In the genomic region with DNA sequence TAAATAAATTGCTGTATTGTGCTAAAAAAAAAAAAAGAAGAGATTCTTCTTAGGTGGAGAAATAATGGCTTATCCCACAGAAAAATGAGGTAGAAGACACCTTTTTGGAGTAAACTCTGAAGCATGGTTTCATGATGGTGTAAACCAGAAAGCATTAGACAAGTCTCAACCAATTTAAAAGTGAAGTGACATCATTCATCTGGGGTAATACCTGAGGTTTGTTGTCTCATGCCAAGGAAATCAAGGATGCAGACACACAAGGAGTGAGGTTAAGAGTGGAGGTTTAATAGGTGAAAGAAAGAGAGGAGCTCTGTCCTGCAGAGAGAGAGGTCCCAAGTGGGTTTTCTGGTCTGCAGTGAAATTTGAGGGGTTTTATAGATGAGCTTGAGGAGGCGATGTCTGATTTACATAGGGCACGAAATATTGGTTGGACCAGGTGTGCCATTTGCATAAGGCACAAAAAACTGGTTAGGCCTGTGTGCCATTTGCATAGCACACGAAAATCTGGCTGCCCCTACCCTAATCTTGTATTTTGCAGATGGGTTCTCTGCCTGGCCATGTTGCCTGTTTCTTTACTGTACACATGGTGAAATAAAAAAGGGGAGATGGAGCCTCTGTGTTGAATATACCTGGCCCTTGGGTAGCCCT, we compare ENCODE assay signal across 16 cellular contexts. TPM values are rescaled to one million over a fixed set of nuclear protein-coding genes. Genes with fewer than 3 reads are reported as not detected.
A peak's percentile ranks its signal among the peaks of the same experiment; 100 is the strongest.
DNase-seq lines count a peak whose midpoint lies in the region; ATAC-seq, FAIRE-seq and TF ChIP-seq lines count a peak whose summit lies in the region.
"Had no signal": no experiment of that assay in that cellular context is flagged by ENCODE, and none has a peak within 500 bp of the region (broad histone marks: within the 10 kb centered on the region; RNA-seq: fewer than 3 reads in every experiment).

No MANE protein-coding gene starts in this region.

- TF ChIP-seq CTCF in epithelial cell of esophagus (IDR thresholded peaks at IDR 0.05; ENCODE audit: insufficient read depth, low read depth, low read length, missing control alignments), result no peak

- DNase-seq in NCI-H1048 (lab: John Stamatoyannopoulos, UW), result peak; percentile 32
- peak; percentile 91 to 93 for DNase-seq in NCI-H526 (lab: John Stamatoyannopoulos, UW)
- DNase-seq in epithelial cell of esophagus (ENCODE audit: low read depth), result peak; percentile 93
- DNase-seq in urothelium cell line (ENCODE audit: low spot score), result no peak
- DNase-seq in SK-N-DZ (ENCODE audit: low spot score), result no peak
- DNase-seq: DMS79 treated with DMSO at 0.1 percent for 48 hours, KG1, NCI-H1105 treated with DMSO at 0.1 percent for 48 hours, NCI-H1930, PC-3, SW 1271 had no signal

- ATAC-seq in GM21529 (IDR thresholded peaks at IDR 0.05; ENCODE audit: unreplicated experiment) (no peak), GM21825 (IDR thresholded peaks at IDR 0.05; ENCODE audit: unreplicated experiment) (no peak)
- ATAC-seq: HepG2, PC-3 had no signal

- no peak overlapping the region for H3K4me3 ChIP-seq in epithelial cell of esophagus (ENCODE audit: low read length)
- H3K4me3 ChIP-seq: SJSA1 had no signal

- peak; percentile 20 for FAIRE-seq in urothelium cell line (lab: Jason Lieb, UNC)
- FAIRE-seq: H54, HepG2 had no signal

RNA-seq across cellular contexts. Expression of gene CWH43, which starts 25.0 kb away (rescaled TPM):
- polyA plus RNA-seq in SK-N-DZ (2014; cell fraction: cytosol; rRNA removed), result 1.8 and 8.0 TPM in 2 replicates
- 1.7 and 4.2 TPM in 2 replicates for polyA plus RNA-seq in SK-N-DZ (2014; cell fraction: nucleus; rRNA removed)
- polyA plus RNA-seq: HepG2 had no signal

RNA-seq across cellular contexts. Expression of gene OCIAD2, which starts 54.5 kb away (rescaled TPM):
- polyA plus RNA-seq in SK-N-DZ (2014; cell fraction: cytosol; rRNA removed), result 33.1 and 48.9 TPM in 2 replicates
- polyA plus RNA-seq in SK-N-DZ (2014; cell fraction: nucleus; rRNA removed), result 24.9 and 28.5 TPM in 2 replicates
- polyA plus RNA-seq: HepG2 had no signal

Comparison
In these comparisons a context has a peak if more than half of its experiments do, and no peak if none do; other contexts are left out.
1. DNase-seq: peak in NCI-H1048 (single experiment), NCI-H526 (2 of 2) and epithelial cell of esophagus (single experiment); none in urothelium cell line (single experiment) and SK-N-DZ (single experiment).